28 cellular contexts compared by ENCODE assay signal in the genomic region with DNA sequence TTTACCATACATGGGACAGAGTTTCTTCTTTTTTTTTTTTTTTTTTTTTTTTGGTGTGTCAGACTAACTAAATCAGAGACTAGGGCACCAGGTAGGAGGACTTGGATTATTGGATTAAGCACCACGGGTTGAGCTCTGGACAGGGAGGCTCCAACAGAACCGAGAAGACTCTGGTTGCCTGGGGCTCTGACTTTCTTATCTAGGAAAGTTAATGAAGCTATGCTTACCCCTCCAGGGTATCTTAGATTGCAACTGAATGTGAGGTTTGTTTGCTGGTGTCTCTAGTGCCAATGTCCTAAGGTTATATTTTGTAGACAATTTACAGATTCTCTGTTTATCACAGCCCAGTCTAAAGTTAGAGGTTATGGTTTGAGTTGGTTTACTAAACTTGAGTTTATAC.
"Had no signal": no experiment of that assay in that cellular context is flagged by ENCODE, and none has a peak within 500 bp of the region (broad histone marks: within the 10 kb centered on the region; RNA-seq: fewer than 3 reads in every experiment).

No MANE protein-coding gene starts in this region.

- H3K4me1 ChIP-seq: ascending aorta had no signal

- H3K27me3 Mint-ChIP-seq: activated B cell treated with CpG ODN at 0.5 μM for 24 hours; activated CD4-positive, alpha-beta memory T cell treated with anti-CD3 and anti-CD28 coated beads for 36 hours; activated CD4-positive, alpha-beta T cell treated with anti-CD3 and anti-CD28 coated beads, Interleukin-2, amount 10 ng/mL, durations not matched to agents 7 days and 5 days; activated naive CD8-positive, alpha-beta T cell treated with anti-CD3 and anti-CD28 coated beads, Interleukin-2, amount 50 U/mL, for 24 hours; T-cell had no signal

- H3K27ac ChIP-seq: ascending aorta, body of pancreas, KMS-11 had no signal

- H3K27ac Mint-ChIP-seq: activated CD4-positive, alpha-beta memory T cell treated with anti-CD3 and anti-CD28 coated beads for 36 hours; activated CD4-positive, alpha-beta T cell treated with anti-CD3 and anti-CD28 coated beads, Interleukin-2, amount 10 ng/mL, durations not matched to agents 7 days and 5 days; activated naive CD4-positive, alpha-beta T cell treated with anti-CD3 and anti-CD28 coated beads, Interleukin-2, amount 50 U/mL, for 72 hours had no signal

- H3K4me3 Mint-ChIP-seq: activated B cell treated with CpG ODN at 0.5 μM for 24 hours; activated CD4-positive, alpha-beta memory T cell treated with anti-CD3 and anti-CD28 coated beads for 36 hours; activated CD4-positive, alpha-beta T cell treated with anti-CD3 and anti-CD28 coated beads, Interleukin-2, amount 10 ng/mL, durations not matched to agents 7 days and 5 days; activated naive CD8-positive, alpha-beta T cell treated with anti-CD3 and anti-CD28 coated beads, Interleukin-2, amount 50 U/mL, for 24 hours; activated T-cell treated with anti-CD3 and anti-CD28 coated beads, Interleukin-2, amount 50 U/mL, for 4 hours; T-cell had no signal

- DNase-seq: activated B cell treated with CpG ODN at 0.5 μM for 24 hours; activated CD4-positive, alpha-beta memory T cell treated with anti-CD3 and anti-CD28 coated beads for 36 hours; activated CD4-positive, alpha-beta T cell treated with anti-CD3 and anti-CD28 coated beads for 1 hour; activated CD4-positive, alpha-beta T cell treated with anti-CD3 and anti-CD28 coated beads, Interleukin-2, amount 10 ng/mL, durations not matched to agents 7 days and 5 days; activated CD8-positive, alpha-beta memory T cell treated with anti-CD3 and anti-CD28 coated beads for 24 hours; activated effector memory CD4-positive, alpha-beta T cell treated with anti-CD3 and anti-CD28 coated beads, Interleukin-2, amount 50 U/mL, for 16 hours; activated naive CD4-positive, alpha-beta T cell treated with Interleukin-2 at 50 U/mL for 16 hours; activated naive CD8-positive, alpha-beta T cell treated with anti-CD3 and anti-CD28 coated beads, Interleukin-2, amount 50 U/mL, for 24 hours; activated T-cell treated with anti-CD3 and anti-CD28 coated beads, Interleukin-2, amount 50 U/mL, for 4 hours; amniotic stem cell; body of pancreas; NCI-H1092; NCI-H1417 treated with DMSO at 0.1 percent for 48 hours; NCI-H1694 treated with DMSO at 0.1 percent for 48 hours; NCI-H2029 treated with DMSO at 0.1 percent for 48 hours; NCI-H345; NCI-H510A; NCI-H526 treated with DMSO at 0.1 percent for 48 hours; NCI-H82; OCI-M1; Right ventricle myocardium superior; RPMI8226; T-cell; T-helper 2 cell; T1000 had no signal

- H3K4me3 ChIP-seq: ascending aorta, body of pancreas had no signal

- H3K36me3 Mint-ChIP-seq: activated CD4-positive, alpha-beta memory T cell treated with anti-CD3 and anti-CD28 coated beads for 36 hours; activated naive CD4-positive, alpha-beta T cell treated with anti-CD3 and anti-CD28 coated beads, Interleukin-2, amount 50 U/mL, for 72 hours; T-cell had no signal

- ATAC-seq: activated naive CD8-positive, alpha-beta T cell treated with anti-CD3 and anti-CD28 coated beads, Interleukin-2, amount 50 U/mL, for 24 hours; activated T-cell treated with anti-CD3 and anti-CD28 coated beads, Interleukin-2, amount 50 U/mL, for 4 hours had no signal

- H3K9me3 Mint-ChIP-seq: activated CD4-positive, alpha-beta memory T cell treated with anti-CD3 and anti-CD28 coated beads for 36 hours; activated CD4-positive, alpha-beta T cell treated with anti-CD3 and anti-CD28 coated beads, Interleukin-2, amount 10 ng/mL, durations not matched to agents 7 days and 5 days; activated naive CD4-positive, alpha-beta T cell treated with anti-CD3 and anti-CD28 coated beads, Interleukin-2, amount 50 U/mL, for 72 hours; activated naive CD8-positive, alpha-beta T cell treated with anti-CD3 and anti-CD28 coated beads, Interleukin-2, amount 50 U/mL, for 24 hours had no signal

- H3K4me2 ChIP-seq: KMS-11 had no signal

- H3K36me3 ChIP-seq: ascending aorta had no signal

- H3K9me3 ChIP-seq: body of pancreas had no signal

- H3K27me3 ChIP-seq: ascending aorta, body of pancreas had no signal

- H3K9ac ChIP-seq: KMS-11 had no signal
